In genomic region chr5:163503106-163504090, GRCh38 we compare ENCODE assay signal across 8 cellular contexts. TPM values are rescaled to one million over a fixed set of nuclear protein-coding genes. Genes with fewer than 3 reads are reported as not detected.
A peak's percentile ranks its signal among the peaks of the same experiment; 100 is the strongest.
DNase-seq lines count a peak whose midpoint lies in the region; FAIRE-seq and TF ChIP-seq lines count a peak whose summit lies in the region.

No MANE protein-coding gene starts in this region.

- peaks cover 1% of the 10 kb centered on the region for H3K36me3 Mint-ChIP-seq in IgD-negative memory B cell

- no peaks in the 10 kb centered on the region for H3K9me3 Mint-ChIP-seq in IgD-negative memory B cell

- H3K4me3 Mint-ChIP-seq in IgD-negative memory B cell: peak overlapping the region; percentile 94 to 99 (median 97)

- no peaks in the 10 kb centered on the region for H3K27me3 ChIP-seq in spleen (replicated peaks in 1 of 7)

- H3K4me1 ChIP-seq in kidney (ENCODE audit: control insufficient read depth in 1 of 2, insufficient read depth in 1 of 2, low read depth in 1 of 2, low read length in 2 of 2): peaks cover 3 to 11% of the 10 kb centered on the region in 2 donors
- peaks cover 15 to 52% (median 39%) of the 10 kb centered on the region in 6 donors for H3K4me1 ChIP-seq in spleen

- DNase-seq in T-helper 2 cell (peak in 3 of 5 experiments; percentile 14 to 75 (median 34)), choroid plexus epithelial cell (ENCODE audit: low read depth) (peak; percentile 82), kidney (peak; percentile 79), spleen (peak; percentile 75), OCI-M2 (lab: John Stamatoyannopoulos, UW; ENCODE audit: unreplicated experiment) (no peak), NCI-H1105 (lab: John Stamatoyannopoulos, UW) (no peak)

- FAIRE-seq in kidney (lab: Jason Lieb, UNC): no peak

- peak overlapping the region; percentile 72 to 87 for H3K9ac ChIP-seq in kidney (ENCODE audit: low read length in 2 of 2)

- intact Hi-C loops in kidney (cut with DNase I) (no loop called here), spleen (cut with DNase I; ENCODE audit: low total_unique reads) (no loop called here)

- TF ChIP-seq CTCF in GM12872 (IDR thresholded peaks at IDR 0.05; ENCODE audit: insufficient read depth, low read depth, low read length) (peak; percentile 51), choroid plexus epithelial cell (conservative IDR thresholded peaks at IDR 0.05; ENCODE audit: low read depth, low read length) (peak; percentile 59), kidney (IDR thresholded peaks at IDR 0.05; ENCODE audit: borderline replicate concordance, extremely low read depth, insufficient read depth) (peak; percentile 32), spleen (IDR thresholded peaks at IDR 0.05 in 8 of 11, conservative IDR thresholded peaks at IDR 0.05 in 3 of 11) (peak in 6 of 11 experiments; percentile 13 to 36 (median 22))

- no peaks in the 10 kb centered on the region for H3K9me3 ChIP-seq in kidney (ENCODE audit: control insufficient read depth in 1 of 2, low read length in 2 of 2)
- no peaks in the 10 kb centered on the region for H3K9me3 ChIP-seq in spleen

- H3K27ac ChIP-seq in kidney (ENCODE audit: low read depth in 2 of 2, low read length in 2 of 2) (peak overlapping the region; percentile 94 to 98), spleen (peak overlapping the region; percentile 97 to 100 (median 98))

- peaks cover 21 to 28% (median 28%) of the 10 kb centered on the region in 3 donors for H3K4me1 Mint-ChIP-seq in IgD-negative memory B cell

- TF ChIP-seq POLR2A in spleen (IDR thresholded peaks at IDR 0.05): peak in 1 of 3 donors; percentile 64

- no peaks in the 10 kb centered on the region for H3K27me3 Mint-ChIP-seq in IgD-negative memory B cell

- peak overlapping the region; percentile 98 to 100 (median 98) for H3K27ac Mint-ChIP-seq in IgD-negative memory B cell

- H3K4me3 ChIP-seq in choroid plexus epithelial cell (ENCODE audit: low read depth, low read length): peak overlapping the region; percentile 61
- H3K4me3 ChIP-seq in kidney (ENCODE audit: low read length in 2 of 2): peak overlapping the region; percentile 84 to 97
- H3K4me3 ChIP-seq in spleen: peak overlapping the region; percentile 32 to 87 (median 64)

- 1 to 2% (median 1%) methylated on average over 18 of the region's 18 CpGs for WGBS in spleen, 5 donors

- H3K36me3 ChIP-seq in kidney (ENCODE audit: control insufficient read depth in 1 of 2, insufficient read depth in 2 of 2, low read length in 2 of 2) (peaks cover 0 to 5% of the 10 kb centered on the region in 2 donors), spleen (no peaks in the 10 kb centered on the region)

RNA-seq across cellular contexts. Expression of gene MAT2B, which starts 2.0 kb away (rescaled TPM):
- polyA plus RNA-seq in IgD-negative memory B cell: 234 TPM
- 84.4 TPM for total RNA-seq in kidney
- 80.9 TPM for polyA plus RNA-seq in kidney (ENCODE audit: insufficient read depth, low read depth, low replicate concordance)
- 100 to 1,000 TPM in 2 of 7 donors, 10 to 100 TPM in 5; 70.8 to 110 (median 97.6) TPM for total RNA-seq in spleen
- polyA plus RNA-seq in spleen: 10 to 100 TPM; 61.6 to 90.4 (median 85.7) TPM

RNA-seq across cellular contexts. Expression of gene HMMR, which starts 43.0 kb away (rescaled TPM):
- polyA plus RNA-seq in IgD-negative memory B cell (not detected), kidney (ENCODE audit: insufficient read depth, low read depth, low replicate concordance) (0.58 TPM), spleen (1 to 10 TPM in 2 of 3 donors, under 1 TPM in 1; 0.65 to 4.4 (median 2.0) TPM)
- total RNA-seq in kidney (0.91 TPM), spleen (10 to 100 TPM in 1 of 7 donors, 1 to 10 TPM in 6; 1.7 to 10.4 (median 3.7) TPM)

RNA-seq across cellular contexts. Expression of gene NUDCD2, which starts 43.5 kb away (rescaled TPM):
- polyA plus RNA-seq in IgD-negative memory B cell (39.4 TPM), kidney (ENCODE audit: insufficient read depth, low read depth, low replicate concordance) (23.1 TPM), spleen (1 to 10 TPM; 5.8 to 9.9 (median 9.7) TPM)
- total RNA-seq in kidney (24.3 TPM), spleen (10 to 100 TPM in 6 of 7 donors, 1 to 10 TPM in 1; 7.6 to 25.9 (median 16.6) TPM)

Comparison
In these comparisons a context has a peak if more than half of its experiments do, and no peak if none do; other contexts are left out.
1. DNase-seq: peak in T-helper 2 cell (3 of 5), choroid plexus epithelial cell (single experiment), kidney (single experiment) and spleen (single experiment); none in OCI-M2 (single experiment) and NCI-H1105 (single experiment).
2. Peak in every context shown above with its lines, with median percentiles within 50 percentile points of each other: CTCF ChIP-seq and H3K4me3 ChIP-seq.